Comparison of ENCODE assay signal across 21 cellular contexts in genomic region chr12:104951759-104952509, GRCh38. TPM values are rescaled to one million over a fixed set of nuclear protein-coding genes. Genes with fewer than 3 reads are reported as not detected.
DNase-seq lines count a peak whose midpoint lies in the region; ATAC-seq and TF ChIP-seq lines count a peak whose summit lies in the region.
"Had no signal": no experiment of that assay in that cellular context is flagged by ENCODE, and none has a peak within 500 bp of the region (broad histone marks: within the 10 kb centered on the region; RNA-seq: fewer than 3 reads in every experiment).

No MANE protein-coding gene starts in this region.

- no peak overlapping the region for H3K27ac Mint-ChIP-seq in nephron progenitor cell

- H3K4me2 ChIP-seq in PC-3 (ENCODE audit: low read length) (peak overlapping the region; percentile 54), fibroblast of lung (ENCODE audit: extremely low read depth, insufficient read depth, low read length) (no peak overlapping the region), osteoblast (ENCODE audit: insufficient read depth, low read length) (no peak overlapping the region)

- CTCF ChIA-PET in PC-3 (lab: Charles Lee) = no interaction called here

- H3K4me3 Mint-ChIP-seq in nephron progenitor cell = no peak overlapping the region

- no peak overlapping the region for H3K4me3 ChIP-seq in PC-3 (ENCODE audit: low read length)
- H3K4me3 ChIP-seq in fibroblast of lung (replicated peaks in 1 of 4; ENCODE audit: control extremely low read depth in 1 of 4, insufficient read depth in 1 of 4, low read depth in 3 of 4, low read length in 4 of 4) = no peak overlapping the region
- H3K4me3 ChIP-seq in osteoblast (ENCODE audit: insufficient read depth, low read length) = no peak overlapping the region
- no peak overlapping the region for H3K4me3 ChIP-seq in right cardiac atrium (ENCODE audit: low read length)
- H3K4me3 ChIP-seq: HAP-1, lower lobe of right lung, MG63, sigmoid colon had no signal

- no TSS peak for BruUV-seq in PC-3 (replicated peaks; lab: Mats Ljungman, UMichigan)

- POLR2A ChIA-PET in PC-3 (lab: Charles Lee; ENCODE audit: unreplicated experiment) = no interaction called here

- H3K9me2 ChIP-seq in PC-3 (replicated peaks; ENCODE audit: low read length) = no peaks in the 10 kb centered on the region

- DNase-seq in EL = peak; percentile 39
- peak; percentile 80 for DNase-seq in PC-3
- DNase-seq in fibroblast of lung (ENCODE audit: low read depth in 2 of 2) = peak; percentile 59 to 74
- peak; percentile 65 for DNase-seq in osteoblast (ENCODE audit: insufficient read length, low spot score, missing footprints)
- no peak for DNase-seq in NCI-H1105 (lab: John Stamatoyannopoulos, UW)
- no peak for DNase-seq in nephron progenitor cell
- no peak for DNase-seq in NCI-H2171 (lab: John Stamatoyannopoulos, UW)
- no peak for DNase-seq in right cardiac atrium
- DNase-seq: activated CD4-positive, alpha-beta T cell treated with anti-CD3 and anti-CD28 coated beads for 4 hours; activated CD8-positive, alpha-beta memory T cell treated with anti-CD3 and anti-CD28 coated beads, Interleukin-2, amount 50 U/mL, for 4 hours; activated naive CD4-positive, alpha-beta T cell treated with Interleukin-2 at 50 U/mL for 16 hours; Caco-2; GF-D8; lower lobe of right lung; MG63; NCI-H1694 treated with DMSO at 0.1 percent for 48 hours; SIG-M5; sigmoid colon; substantia nigra; T1000 had no signal

- ATAC-seq in PC-3 (peak; percentile 95), right cardiac atrium (no peak)

- H3K9ac ChIP-seq in PC-3 (ENCODE audit: low read length) (no peak overlapping the region), fibroblast of lung (ENCODE audit: insufficient read depth, low read length) (no peak overlapping the region)

- H3K27ac ChIP-seq in PC-3 (ENCODE audit: low read length) = no peak overlapping the region
- no peak overlapping the region for H3K27ac ChIP-seq in fibroblast of lung (ENCODE audit: insufficient read depth, low read length)
- no peak overlapping the region for H3K27ac ChIP-seq in osteoblast (ENCODE audit: low read depth, low read length)
- no peak overlapping the region for H3K27ac ChIP-seq in right cardiac atrium (ENCODE audit: low read length)
- H3K27ac ChIP-seq: lower lobe of right lung, sigmoid colon had no signal

- H3K36me3 ChIP-seq in PC-3 (ENCODE audit: low read depth, low read length) (no peaks in the 10 kb centered on the region), fibroblast of lung (ENCODE audit: control insufficient read depth, insufficient read depth, low read length) (no peaks in the 10 kb centered on the region), osteoblast (ENCODE audit: insufficient read depth, low read length) (no peaks in the 10 kb centered on the region)
- H3K36me3 ChIP-seq: HAP-1, lower lobe of right lung, MG63, sigmoid colon had no signal

- H3K4me1 ChIP-seq in PC-3 (ENCODE audit: insufficient read depth, low read length) (peaks cover 33% of the 10 kb centered on the region), fibroblast of lung (ENCODE audit: control insufficient read depth, extremely low read depth, insufficient read depth, low read length) (no peaks in the 10 kb centered on the region), osteoblast (ENCODE audit: insufficient read depth, low read length) (peaks cover 9% of the 10 kb centered on the region), right cardiac atrium (ENCODE audit: control insufficient read depth, insufficient read depth, low read length) (no peaks in the 10 kb centered on the region)
- H3K4me1 ChIP-seq: sigmoid colon had no signal

- no peaks in the 10 kb centered on the region for H3K36me3 Mint-ChIP-seq in nephron progenitor cell (ENCODE audit: low read depth)

- 88% methylated on average over 5 of the region's 5 CpGs for WGBS in right cardiac atrium

- H3K27me3 Mint-ChIP-seq in nephron progenitor cell (ENCODE audit: low read depth, poor library complexity) = peaks cover 49% of the 10 kb centered on the region

- no peaks in the 10 kb centered on the region for H3K4me1 Mint-ChIP-seq in nephron progenitor cell

- H3K27me3 ChIP-seq in PC-3 (ENCODE audit: low read length) = no peaks in the 10 kb centered on the region
- no peaks in the 10 kb centered on the region for H3K27me3 ChIP-seq in fibroblast of lung (ENCODE audit: control insufficient read depth, insufficient read depth, low read length)
- H3K27me3 ChIP-seq in osteoblast (ENCODE audit: insufficient read depth, low read length) = no peaks in the 10 kb centered on the region
- no peaks in the 10 kb centered on the region for H3K27me3 ChIP-seq in right cardiac atrium (ENCODE audit: control insufficient read depth, insufficient read depth)
- H3K27me3 ChIP-seq: MG63, sigmoid colon had no signal

- no peaks in the 10 kb centered on the region for H3K9me3 Mint-ChIP-seq in nephron progenitor cell

- no peak overlapping the region for H2AFZ ChIP-seq in PC-3 (ENCODE audit: low read length)
- no peak overlapping the region for H2AFZ ChIP-seq in fibroblast of lung (ENCODE audit: low read length)
- no peak overlapping the region for H2AFZ ChIP-seq in osteoblast (ENCODE audit: low read length)

- intact Hi-C loops in PC-3 (cut with micrococcal nuclease) (loop anchor here (1.0 to 5.0 kb wide), 2 partner anchors 55 to 578 kb away; no protein-coding TSS in a partner anchor), right cardiac atrium (cut with DNase I) (no loop called here)

- 0 out of 2 replicates have a peak, but pooled peaks cover 3% of the 10 kb centered on the region for H3K79me2 ChIP-seq in PC-3 (ENCODE audit: low read length)
- H3K79me2 ChIP-seq in fibroblast of lung (ENCODE audit: control insufficient read depth, insufficient read depth, low read length) = no peaks in the 10 kb centered on the region
- H3K79me2 ChIP-seq in osteoblast (ENCODE audit: insufficient read depth, low read length) = no peaks in the 10 kb centered on the region

- H4K20me1 ChIP-seq in PC-3 (ENCODE audit: low read length) = no peaks in the 10 kb centered on the region
- no peaks in the 10 kb centered on the region for H4K20me1 ChIP-seq in fibroblast of lung (ENCODE audit: control insufficient read depth, extremely low read depth, insufficient read depth, low read length)
- H4K20me1 ChIP-seq in osteoblast (ENCODE audit: insufficient read depth, low read length) = peaks cover 20% of the 10 kb centered on the region

- no peak for TF ChIP-seq CTCF in PC-3 (conservative IDR thresholded peaks at IDR 0.05; ENCODE audit: low read depth, low read length)
- TF ChIP-seq CTCF in fibroblast of lung (conservative IDR thresholded peaks at IDR 0.05 in 1 of 2, IDR thresholded peaks at IDR 0.05 in 1 of 2; ENCODE audit: low read depth in 1 of 2, low read length in 2 of 2) = no peak
- no peak for TF ChIP-seq CTCF in osteoblast (IDR thresholded peaks at IDR 0.05; ENCODE audit: extremely low read depth, low read depth, low read length)
- TF ChIP-seq CTCF in nephron progenitor cell (IDR thresholded peaks at IDR 0.05) = no peak

- H3K9me3 ChIP-seq in PC-3 (ENCODE audit: low read length) (no peaks in the 10 kb centered on the region), fibroblast of lung (ENCODE audit: control insufficient read depth, insufficient read depth, low read depth, low read length) (no peaks in the 10 kb centered on the region), osteoblast (ENCODE audit: low read depth, low read length) (no peaks in the 10 kb centered on the region), right cardiac atrium (ENCODE audit: control insufficient read depth, low read length) (no peaks in the 10 kb centered on the region)
- H3K9me3 ChIP-seq: Caco-2, HAP-1, lower lobe of right lung, MG63, sigmoid colon had no signal

- no peaks in the 10 kb centered on the region for H3F3A ChIP-seq in PC-3 (ENCODE audit: low read length, unreplicated experiment)

RNA-seq across cellular contexts. Expression of gene SLC41A2, which starts 6.2 kb away (rescaled TPM):
- total RNA-seq in PC-3 (2014; rRNA removed) (16.3 and 20.4 TPM in 2 replicates), fibroblast of lung (20.8 and 22.8 TPM in 2 replicates), osteoblast (36.5 and 36.6 TPM in 2 replicates), right cardiac atrium (10 to 100 TPM in 2 of 4 donors, 1 to 10 TPM in 2; 7.2 to 15.7 (median 10.1) TPM)
- polyA plus RNA-seq in fibroblast of lung (8.5 and 12.3 TPM in 2 replicates), right cardiac atrium (1.2 TPM)
- polyA plus RNA-seq in fibroblast of lung (2012) = 7.4 and 9.1 TPM in 2 replicates
- 1.8 and 2.4 TPM in 2 replicates for polyA minus RNA-seq in fibroblast of lung (ENCODE audit: low replicate concordance)

RNA-seq across cellular contexts. Expression of gene NOPCHAP1, which starts 34.2 kb away (rescaled TPM):
- total RNA-seq in PC-3 (2014; rRNA removed) (21.8 and 37.8 TPM in 2 replicates), fibroblast of lung (6.4 and 12.2 TPM in 2 replicates), osteoblast (4.3 and 4.4 TPM in 2 replicates), right cardiac atrium (10 to 100 TPM in 1 of 4 donors, 1 to 10 TPM in 3; 6.9 to 11.2 (median 8.9) TPM)
- polyA plus RNA-seq in fibroblast of lung (4.2 and 7.1 TPM in 2 replicates), right cardiac atrium (5.0 TPM)
- 15.3 and 21.4 TPM in 2 replicates for polyA plus RNA-seq in fibroblast of lung (2012)
- polyA minus RNA-seq in fibroblast of lung (ENCODE audit: low replicate concordance) = 2.6 and 5.0 TPM in 2 replicates

Comparison
In these comparisons a context has a peak if more than half of its experiments do, and no peak if none do; other contexts are left out.
1. DNase-seq: peak in EL (single experiment), PC-3 (single experiment), fibroblast of lung (2 of 2) and osteoblast (single experiment); none in NCI-H1105 (single experiment), nephron progenitor cell (single experiment), NCI-H2171 (single experiment) and right cardiac atrium (0 of 3).